In genomic region chr18:8639762-8640161, GRCh38 we compare ENCODE assay signal across 23 cellular contexts.
"Had no signal": no experiment of that assay in that cellular context is flagged by ENCODE, and none has a peak within 500 bp of the region (broad histone marks: within the 10 kb centered on the region; RNA-seq: fewer than 3 reads in every experiment).

No MANE protein-coding gene starts in this region.

- H3K27ac ChIP-seq: coronary artery, heart right ventricle, pancreas, suprapubic skin, thyroid gland, uterus had no signal

- H3K36me3 ChIP-seq: uterus had no signal

- H3K4me1 ChIP-seq: heart right ventricle, pancreas, suprapubic skin, thyroid gland, uterus had no signal

- DNase-seq: effector CD4-positive, alpha-beta T cell; endodermal cell; heart right ventricle; hypothalamus; kidney glomerular epithelial cell; mesendoderm; naive B cell; nucleus accumbens; pancreas; right cardiac atrium; stimulated activated CD4-positive, alpha-beta T cell treated with anti-CD3 and anti-CD28 coated beads, Interleukin-4, amount 100 ng/mL, for 1 hour; stimulated activated CD8-positive, alpha-beta memory T cell treated with anti-CD3 and anti-CD28 coated beads, Interleukin-4, amount 100 ng/mL, for 48 hours; stimulated activated naive CD8-positive, alpha-beta T cell treated with anti-CD3 and anti-CD28 coated beads, Interleukin-15, Interleukin-2, amounts not matched to agents 100 U/mL and 50 U/mL, for 24 hours; thyroid gland; uterus had no signal

- ATAC-seq: esophagus mucosa; pancreas; right cardiac atrium; stimulated activated effector memory CD8-positive, alpha-beta T cell treated with anti-CD3 and anti-CD28 coated beads, Interleukin-12 subunit alpha, Interleukin-12 subunit beta, amount 100 ng/mL, for 72 hours; stimulated activated naive CD8-positive, alpha-beta T cell treated with anti-CD3 and anti-CD28 coated beads, Interleukin-15, Interleukin-2, amounts not matched to agents 100 U/mL and 50 U/mL, for 24 hours had no signal

- H3K4me3 Mint-ChIP-seq: endodermal cell; naive B cell; stimulated activated effector memory CD8-positive, alpha-beta T cell treated with anti-CD3 and anti-CD28 coated beads, Interleukin-12 subunit alpha, Interleukin-12 subunit beta, amount 100 ng/mL, for 72 hours; type B pancreatic cell had no signal

- H3K9me3 ChIP-seq: heart right ventricle, pancreas, suprapubic skin, thyroid gland, uterus had no signal

- H3K4me2 ChIP-seq: smooth muscle cell had no signal

- FAIRE-seq: islet of Langerhans, pancreas had no signal

- H3K4me3 ChIP-seq: coronary artery, heart right ventricle, pancreas, smooth muscle cell, suprapubic skin, thyroid gland, uterus had no signal

- H3K27me3 Mint-ChIP-seq: naive B cell, progenitor cell of endocrine pancreas, type B pancreatic cell had no signal

- H3K4me1 Mint-ChIP-seq: endodermal cell, naive B cell had no signal

- H3K27ac Mint-ChIP-seq: endodermal cell, progenitor cell of endocrine pancreas, type B pancreatic cell had no signal

- H3K27me3 ChIP-seq: heart right ventricle, pancreas, suprapubic skin, thyroid gland, uterus had no signal

- H3K9me3 Mint-ChIP-seq: endodermal cell; stimulated activated effector memory CD8-positive, alpha-beta T cell treated with anti-CD3 and anti-CD28 coated beads, Interleukin-12 subunit alpha, Interleukin-12 subunit beta, amount 100 ng/mL, for 72 hours; type B pancreatic cell had no signal
